ENCODE assay signal across 17 cellular contexts in the genomic region with DNA sequence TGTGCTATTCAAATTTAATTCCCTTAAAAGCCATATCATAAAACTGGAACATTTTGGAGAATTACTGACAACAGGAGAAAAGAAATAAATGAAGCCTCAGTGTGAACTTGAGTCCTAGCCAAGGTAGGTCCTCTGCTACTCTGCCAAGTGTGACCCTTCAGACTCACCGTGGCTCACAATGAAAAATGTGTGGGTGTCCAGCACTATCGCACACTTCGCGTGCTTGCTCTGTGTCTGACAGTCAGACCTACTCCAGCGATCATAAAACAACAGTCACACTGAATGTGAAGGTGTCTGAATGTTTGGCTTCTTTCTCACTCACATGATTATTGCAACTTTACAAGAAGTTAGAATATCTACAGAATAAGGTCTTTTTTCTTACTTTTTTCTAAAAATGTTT.
DNase-seq lines count a peak whose midpoint lies in the region; ATAC-seq and TF ChIP-seq lines count a peak whose summit lies in the region.
"Had no signal": no experiment of that assay in that cellular context is flagged by ENCODE, and none has a peak within 500 bp of the region (broad histone marks: within the 10 kb centered on the region; RNA-seq: fewer than 3 reads in every experiment).

No MANE protein-coding gene starts in this region.

- H3K27ac ChIP-seq in HEK293 (ENCODE audit: extremely low read depth, low read depth, low read length): no peak overlapping the region
- H3K27ac ChIP-seq: SJSA1 had no signal

- H3K4me1 Mint-ChIP-seq in activated CD4-positive, alpha-beta memory T cell treated with anti-CD3 and anti-CD28 coated beads for 36 hours (ENCODE audit: low read depth): peaks cover 13% of the 10 kb centered on the region
- no peaks in the 10 kb centered on the region for H3K4me1 Mint-ChIP-seq in activated CD4-positive, alpha-beta memory T cell treated with anti-CD3 and anti-CD28 coated beads, Interleukin-2, amount 10 ng/mL, durations not matched to agents 7 days and 5 days
- H3K4me1 Mint-ChIP-seq in activated naive CD4-positive, alpha-beta T cell treated with anti-CD3 and anti-CD28 coated beads for 36 hours (ENCODE audit: low read depth): peaks cover 7% of the 10 kb centered on the region
- H3K4me1 Mint-ChIP-seq: nephron had no signal

- H3K9me3 Mint-ChIP-seq in activated CD4-positive, alpha-beta memory T cell treated with anti-CD3 and anti-CD28 coated beads for 36 hours: peaks cover 2% of the 10 kb centered on the region
- H3K9me3 Mint-ChIP-seq in activated CD4-positive, alpha-beta memory T cell treated with anti-CD3 and anti-CD28 coated beads, Interleukin-2, amount 10 ng/mL, durations not matched to agents 7 days and 5 days: no peaks in the 10 kb centered on the region
- no peaks in the 10 kb centered on the region for H3K9me3 Mint-ChIP-seq in activated naive CD4-positive, alpha-beta T cell treated with anti-CD3 and anti-CD28 coated beads for 36 hours
- H3K9me3 Mint-ChIP-seq: nephron; T-helper 2 cell treated with Interferon-gamma antibody and Interleukin-4, amounts not matched to agents 5 μg/mL and 100 μg/mL, for 36 hours had no signal

- peaks cover 22% of the 10 kb centered on the region for H3K27me3 Mint-ChIP-seq in activated CD4-positive, alpha-beta memory T cell treated with anti-CD3 and anti-CD28 coated beads for 36 hours
- peaks cover 26% of the 10 kb centered on the region for H3K27me3 Mint-ChIP-seq in activated CD4-positive, alpha-beta memory T cell treated with anti-CD3 and anti-CD28 coated beads, Interleukin-2, amount 10 ng/mL, durations not matched to agents 7 days and 5 days
- peaks cover 11% of the 10 kb centered on the region for H3K27me3 Mint-ChIP-seq in activated naive CD4-positive, alpha-beta T cell treated with anti-CD3 and anti-CD28 coated beads for 36 hours (ENCODE audit: low read depth)

- DNase-seq in activated CD4-positive, alpha-beta memory T cell treated with anti-CD3 and anti-CD28 coated beads for 36 hours: peak; percentile 18
- DNase-seq in activated CD4-positive, alpha-beta memory T cell treated with anti-CD3 and anti-CD28 coated beads, Interleukin-2, amount 10 ng/mL, durations not matched to agents 7 days and 5 days: no peak
- peak; percentile 8 for DNase-seq in renal cortical epithelial cell (ENCODE audit: low read depth)
- no peak for DNase-seq in RKO (ENCODE audit: low spot score)
- DNase-seq in activated naive CD4-positive, alpha-beta T cell treated with anti-CD3 and anti-CD28 coated beads for 36 hours: no peak
- no peak for DNase-seq in HuH-7 (ENCODE audit: low spot score)
- DNase-seq: activated CD4-positive, alpha-beta T cell treated with anti-CD3 and anti-CD28 coated beads for 4 hours; activated naive CD4-positive, alpha-beta T cell treated with anti-CD3 and anti-CD28 coated beads, Interleukin-2, amount 50 U/mL, for 16 hours; activated T-cell treated with anti-CD3 and anti-CD28 coated beads for 4 hours; KG1; kidney; stimulated activated naive CD4-positive, alpha-beta T cell had no signal

- intact Hi-C loops in activated CD4-positive, alpha-beta memory T cell treated with anti-CD3 and anti-CD28 coated beads for 36 hours (cut with micrococcal nuclease): loop anchor here (5.0 kb wide), 1 partner anchor 239 kb away; no protein-coding TSS in a partner anchor
- intact Hi-C loops in activated naive CD4-positive, alpha-beta T cell treated with anti-CD3 and anti-CD28 coated beads for 36 hours (cut with micrococcal nuclease): loop anchor here (1.0 kb wide), 1 partner anchor 239 kb away; no protein-coding TSS in a partner anchor

- H3K4me3 Mint-ChIP-seq in activated CD4-positive, alpha-beta memory T cell treated with anti-CD3 and anti-CD28 coated beads for 36 hours: no peak overlapping the region
- no peak overlapping the region for H3K4me3 Mint-ChIP-seq in activated CD4-positive, alpha-beta memory T cell treated with anti-CD3 and anti-CD28 coated beads, Interleukin-2, amount 10 ng/mL, durations not matched to agents 7 days and 5 days
- H3K4me3 Mint-ChIP-seq in activated naive CD4-positive, alpha-beta T cell treated with anti-CD3 and anti-CD28 coated beads for 36 hours: no peak overlapping the region
- H3K4me3 Mint-ChIP-seq: nephron; T-helper 2 cell treated with Interferon-gamma antibody and Interleukin-4, amounts not matched to agents 5 μg/mL and 100 μg/mL, for 36 hours had no signal

- H3K27ac Mint-ChIP-seq in activated CD4-positive, alpha-beta memory T cell treated with anti-CD3 and anti-CD28 coated beads for 36 hours: no peak overlapping the region
- H3K27ac Mint-ChIP-seq in activated CD4-positive, alpha-beta memory T cell treated with anti-CD3 and anti-CD28 coated beads, Interleukin-2, amount 10 ng/mL, durations not matched to agents 7 days and 5 days: no peak overlapping the region
- H3K27ac Mint-ChIP-seq in activated naive CD4-positive, alpha-beta T cell treated with anti-CD3 and anti-CD28 coated beads for 36 hours: no peak overlapping the region
- H3K27ac Mint-ChIP-seq: nephron; T-helper 2 cell treated with Interferon-gamma antibody and Interleukin-4, amounts not matched to agents 5 μg/mL and 100 μg/mL, for 36 hours had no signal

- no peaks in the 10 kb centered on the region for H3K36me3 ChIP-seq in HEK293 (ENCODE audit: control insufficient read depth in 2 of 2, insufficient read depth in 1 of 2, low read length in 2 of 2)
- H3K36me3 ChIP-seq: SJSA1 had no signal

- ATAC-seq in HG03469 (IDR thresholded peaks at IDR 0.05; ENCODE audit: unreplicated experiment): peak; percentile 75

- POLR2A ChIA-PET in activated CD4-positive, alpha-beta memory T cell treated with anti-CD3 and anti-CD28 coated beads for 36 hours (lab: Charles Lee): no interaction called here
- POLR2A ChIA-PET in activated CD4-positive, alpha-beta memory T cell treated with anti-CD3 and anti-CD28 coated beads, Interleukin-2, amount 10 ng/mL, durations not matched to agents 7 days and 5 days (lab: Charles Lee): no interaction called here
- POLR2A ChIA-PET in HEK293 (lab: Yijun Ruan, JAX): no interaction called here

- no peaks in the 10 kb centered on the region for H3K4me1 ChIP-seq in HEK293 (ENCODE audit: control insufficient read depth, insufficient read depth, low read length)
- H3K4me1 ChIP-seq: SJSA1 had no signal

- CTCF ChIA-PET in activated CD4-positive, alpha-beta memory T cell treated with anti-CD3 and anti-CD28 coated beads for 36 hours (lab: Charles Lee): interaction anchor here (1.2 to 1.6 kb wide), 2 partner anchors 256 to 537 kb away, joined by 3 to 9 read pairs; no protein-coding TSS in a partner anchor
- CTCF ChIA-PET in activated CD4-positive, alpha-beta memory T cell treated with anti-CD3 and anti-CD28 coated beads, Interleukin-2, amount 10 ng/mL, durations not matched to agents 7 days and 5 days (lab: Charles Lee): interaction anchor here (1.9 kb wide), 1 partner anchor 537 kb away, joined by 11 read pairs; no protein-coding TSS in a partner anchor
- CTCF ChIA-PET in HEK293 (lab: Yijun Ruan, JAX): interaction anchor here (0.6 to 1.8 kb wide), 4 partner anchors 15 to 537 kb away, joined by 3 to 5 read pairs (median 4); no protein-coding TSS in a partner anchor
- CTCF ChIA-PET in activated naive CD4-positive, alpha-beta T cell treated with anti-CD3 and anti-CD28 coated beads for 36 hours (lab: Charles Lee): no interaction called here

- H3K36me3 Mint-ChIP-seq in activated CD4-positive, alpha-beta memory T cell treated with anti-CD3 and anti-CD28 coated beads for 36 hours: no peaks in the 10 kb centered on the region
- no peaks in the 10 kb centered on the region for H3K36me3 Mint-ChIP-seq in activated CD4-positive, alpha-beta memory T cell treated with anti-CD3 and anti-CD28 coated beads, Interleukin-2, amount 10 ng/mL, durations not matched to agents 7 days and 5 days (ENCODE audit: low read depth)
- no peaks in the 10 kb centered on the region for H3K36me3 Mint-ChIP-seq in activated naive CD4-positive, alpha-beta T cell treated with anti-CD3 and anti-CD28 coated beads for 36 hours (ENCODE audit: low read depth)

- H3K9me3 ChIP-seq in HEK293 (ENCODE audit: control insufficient read depth, insufficient read depth, low read depth, low read length): no peaks in the 10 kb centered on the region
- H3K9me3 ChIP-seq: SJSA1 had no signal

- H3K4me3 ChIP-seq in HEK293 (ENCODE audit: low read depth, low read length): no peak overlapping the region
- H3K4me3 ChIP-seq: SJSA1 had no signal

- TF ChIP-seq CTCF in HEK293 (tag by site-specific recombination; IDR thresholded peaks at IDR 0.05): no peak

TF ChIP-seq in HEK293, 187 proteins besides CTCF, POLR2A, EP300 and RAD21:
- TF ChIP-seq ZFHX2 (tag by site-specific recombination; conservative IDR thresholded peaks at IDR 0.05) (peak; percentile 43), ZNF391 (tag by site-specific recombination; IDR thresholded peaks at IDR 0.05; ENCODE audit: borderline replicate concordance, low read depth) (no peak)

Comparison
In these comparisons a context has a peak if more than half of its experiments do, and no peak if none do; other contexts are left out.
1. DNase-seq: peak in activated CD4-positive, alpha-beta memory T cell treated with anti-CD3 and anti-CD28 coated beads for 36 hours (single experiment) and renal cortical epithelial cell (single experiment); none in activated CD4-positive, alpha-beta memory T cell treated with anti-CD3 and anti-CD28 coated beads, Interleukin-2, amount 10 ng/mL, durations not matched to agents 7 days and 5 days (single experiment), RKO (single experiment), activated naive CD4-positive, alpha-beta T cell treated with anti-CD3 and anti-CD28 coated beads for 36 hours (single experiment) and HuH-7 (single experiment).